ENCODE assay signal across 1 cellular context in genomic region chrX:117096528-117096927, GRCh38.
TF ChIP-seq lines count a peak whose summit lies in the region.

No MANE protein-coding gene starts in this region.

TF ChIP-seq in K562, 482 proteins besides CTCF, POLR2A, EP300 and RAD21 (continued from another document):
- TF ChIP-seq RERE (CRISPR knock-in tag; IDR thresholded peaks at IDR 0.05; ENCODE audit: borderline replicate concordance) = no peak
- TF ChIP-seq USF2 (CRISPR knock-in tag; IDR thresholded peaks at IDR 0.05) = no peak
- no peak for TF ChIP-seq ZNF134 (CRISPR knock-in tag; conservative IDR thresholded peaks at IDR 0.05)
- peak; percentile 92 for TF ChIP-seq HMBOX1 (IDR thresholded peaks at IDR 0.05)
- no peak for TF ChIP-seq KLF13 (tag; IDR thresholded peaks at IDR 0.05; ENCODE audit: borderline replicate concordance, low read depth)
- TF ChIP-seq PKNOX1 (IDR thresholded peaks at IDR 0.05) = no peak
- no peak for TF ChIP-seq KAT7 (CRISPR knock-in tag; IDR thresholded peaks at IDR 0.05; ENCODE audit: borderline replicate concordance)
- TF ChIP-seq ELF2 (CRISPR knock-in tag; IDR thresholded peaks at IDR 0.05) = no peak
- no peak for TF ChIP-seq ETV6 (IDR thresholded peaks at IDR 0.05; ENCODE audit: borderline replicate concordance in 1 of 2, low read depth in 2 of 2, low read length in 1 of 2)
- TF ChIP-seq ETV6 (CRISPR knock-in tag; IDR thresholded peaks at IDR 0.05; ENCODE audit: borderline replicate concordance) = peak; percentile 71; the same call in 1 of the 2 replicates
- peak; percentile 85 for TF ChIP-seq DACH1 (IDR thresholded peaks at IDR 0.05; ENCODE audit: partially characterized antibody)
- TF ChIP-seq ZNF212 (CRISPR knock-in tag; IDR thresholded peaks at IDR 0.05) = no peak
- TF ChIP-seq MTA2 (IDR thresholded peaks at IDR 0.05; ENCODE audit: low read depth) = no peak
- no peak for TF ChIP-seq HDGF (IDR thresholded peaks at IDR 0.05)
- TF ChIP-seq E2F4 (CRISPR knock-in tag; IDR thresholded peaks at IDR 0.05; ENCODE audit: low read depth) = no peak
- TF ChIP-seq ZNF232 (CRISPR knock-in tag; IDR thresholded peaks at IDR 0.05) = peak; percentile 82
- TF ChIP-seq ZNF121 (CRISPR knock-in tag; conservative IDR thresholded peaks at IDR 0.05) = no peak
- no peak for TF ChIP-seq TBP (optimal IDR thresholded peaks at IDR 0.05; ENCODE audit: low read depth, low read length)
- TF ChIP-seq FOXP1 (CRISPR knock-in tag; IDR thresholded peaks at IDR 0.05) = no peak
- TF ChIP-seq ZNF766 (CRISPR knock-in tag; conservative IDR thresholded peaks at IDR 0.05) = no peak
- TF ChIP-seq ZNF431 (CRISPR knock-in tag; IDR thresholded peaks at IDR 0.05) = 0 out of 2 replicates have a peak, but pooled peaks have one; percentile 5
- no peak for TF ChIP-seq ZNF133 (CRISPR knock-in tag; IDR thresholded peaks at IDR 0.05)
- no peak for TF ChIP-seq PRMT5 (CRISPR knock-in tag; IDR thresholded peaks at IDR 0.05)
- no peak for TF ChIP-seq HES1 (IDR thresholded peaks at IDR 0.05; ENCODE audit: low read depth)
